Comparison of ENCODE assay signal across 8 cellular contexts in the genomic region with DNA sequence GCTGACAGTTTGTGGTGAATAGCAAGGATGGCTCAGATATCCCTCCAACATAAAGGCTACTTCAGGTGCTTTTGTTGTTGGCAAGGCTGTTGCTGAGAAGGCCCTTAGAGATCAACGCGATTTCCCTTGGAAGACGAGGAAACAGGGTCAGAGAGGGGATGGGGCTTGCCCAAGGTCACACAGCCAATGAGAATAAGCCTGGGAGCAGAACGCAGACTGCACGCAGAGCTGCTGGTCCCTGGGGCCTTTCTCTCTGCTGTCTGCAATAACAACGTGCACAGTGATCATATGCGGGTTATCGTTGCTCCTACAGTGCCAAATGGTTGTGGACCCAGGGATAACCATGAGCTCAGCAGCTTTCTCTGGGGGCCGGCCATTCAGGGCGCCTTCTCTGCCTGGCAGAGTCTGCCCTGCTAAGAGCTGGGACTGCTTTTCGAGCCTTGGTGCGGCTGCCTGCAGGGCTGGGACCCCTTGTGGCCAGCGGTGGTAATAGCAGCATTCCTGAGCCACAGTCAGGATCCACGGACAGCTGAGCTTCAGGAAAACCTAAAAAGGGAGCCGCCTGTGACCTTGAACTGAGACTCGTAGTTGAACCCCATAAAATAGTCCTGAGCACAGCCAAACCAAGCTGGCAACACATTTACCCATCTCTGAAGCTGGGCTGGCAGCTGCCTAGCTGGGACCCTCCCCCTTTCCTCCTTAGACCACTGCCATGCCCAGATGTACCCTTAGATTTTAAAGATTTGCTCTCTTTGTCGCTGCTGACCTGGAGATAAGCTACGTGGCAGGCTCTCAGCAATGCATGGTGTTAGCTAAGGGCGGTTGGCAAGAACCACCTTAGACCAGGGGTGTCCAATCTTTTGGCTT. TPM values are rescaled to one million over a fixed set of nuclear protein-coding genes. Genes with fewer than 3 reads are reported as not detected.
A peak's percentile ranks its signal among the peaks of the same experiment; 100 is the strongest.
DNase-seq lines count a peak whose midpoint lies in the region; ATAC-seq, FAIRE-seq and TF ChIP-seq lines count a peak whose summit lies in the region.

No MANE protein-coding gene starts in this region.

- H3K9me3 ChIP-seq in endodermal cell (ENCODE audit: control insufficient read depth, low read length): no peaks in the 10 kb centered on the region

- H3K4me3 Mint-ChIP-seq in activated CD8-positive, alpha-beta T cell treated with anti-CD3 and anti-CD28 coated beads for 36 hours: no peak overlapping the region
- peak overlapping the region; percentile 24 for H3K4me3 Mint-ChIP-seq in endodermal cell
- no peak overlapping the region for H3K4me3 Mint-ChIP-seq in memory B cell

- H3K27ac ChIP-seq in endodermal cell (ENCODE audit: low read depth, low read length): no peak overlapping the region

- no peak for TF ChIP-seq POLR2A in GM12891 (IDR thresholded peaks at IDR 0.05; ENCODE audit: low read depth, low read length)

- peak; percentile 91 for TF ChIP-seq CTCF in activated CD8-positive, alpha-beta T cell treated with anti-CD3 and anti-CD28 coated beads for 36 hours (IDR thresholded peaks at IDR 0.05)
- TF ChIP-seq CTCF in endodermal cell (conservative IDR thresholded peaks at IDR 0.05): peak; percentile 94

- no peak overlapping the region for H3K4me3 ChIP-seq in endodermal cell (ENCODE audit: low read length)

- H3K4me1 Mint-ChIP-seq in activated CD8-positive, alpha-beta T cell treated with anti-CD3 and anti-CD28 coated beads for 36 hours (ENCODE audit: low read depth): peaks cover 2% of the 10 kb centered on the region
- H3K4me1 Mint-ChIP-seq in endodermal cell: peaks cover 12% of the 10 kb centered on the region
- peaks cover 2% of the 10 kb centered on the region for H3K4me1 Mint-ChIP-seq in memory B cell

- no peaks in the 10 kb centered on the region for H3K9me3 Mint-ChIP-seq in activated CD8-positive, alpha-beta T cell treated with anti-CD3 and anti-CD28 coated beads for 36 hours
- H3K9me3 Mint-ChIP-seq in endodermal cell: no peaks in the 10 kb centered on the region
- H3K9me3 Mint-ChIP-seq in memory B cell: no peaks in the 10 kb centered on the region

- peak; percentile 88 for ATAC-seq in activated CD8-positive, alpha-beta T cell treated with anti-CD3 and anti-CD28 coated beads for 36 hours
- peak; percentile 58 for ATAC-seq in memory B cell (ENCODE audit: low read depth)

- no peak overlapping the region for H3K27ac Mint-ChIP-seq in activated CD8-positive, alpha-beta T cell treated with anti-CD3 and anti-CD28 coated beads for 36 hours
- peak overlapping the region; percentile 59 for H3K27ac Mint-ChIP-seq in endodermal cell
- no peak overlapping the region for H3K27ac Mint-ChIP-seq in memory B cell

- intact Hi-C loops in activated CD8-positive, alpha-beta T cell treated with anti-CD3 and anti-CD28 coated beads for 36 hours (cut with micrococcal nuclease): loop anchor here (2.0 kb wide), 1 partner anchor 44 kb away; no protein-coding TSS in a partner anchor

- H3K36me3 Mint-ChIP-seq in activated CD8-positive, alpha-beta T cell treated with anti-CD3 and anti-CD28 coated beads for 36 hours (ENCODE audit: low read depth): peaks cover 5% of the 10 kb centered on the region
- H3K36me3 Mint-ChIP-seq in endodermal cell (ENCODE audit: low read depth) (no peaks in the 10 kb centered on the region), memory B cell (peaks cover 18% of the 10 kb centered on the region)

- FAIRE-seq in GM12891 (lab: Jason Lieb, UNC): peak; percentile 88

- H3K27me3 Mint-ChIP-seq in activated CD8-positive, alpha-beta T cell treated with anti-CD3 and anti-CD28 coated beads for 36 hours: no peaks in the 10 kb centered on the region
- no peaks in the 10 kb centered on the region for H3K27me3 Mint-ChIP-seq in endodermal cell (ENCODE audit: insufficient read depth)
- no peaks in the 10 kb centered on the region for H3K27me3 Mint-ChIP-seq in memory B cell

- no peaks in the 10 kb centered on the region for H3K4me1 ChIP-seq in endodermal cell (ENCODE audit: control insufficient read depth, insufficient read depth, low read length)

- H3K36me3 ChIP-seq in endodermal cell (ENCODE audit: control insufficient read depth, insufficient read depth, low read length): no peaks in the 10 kb centered on the region

- WGBS in endodermal cell (ENCODE audit: insufficient coverage in 1 of 2, insufficient read length in 1 of 2), 2 experiments: 17 to 21% methylated on average over 17 to 19 of the region's 19 CpGs

- POLR2A ChIA-PET in activated CD8-positive, alpha-beta T cell treated with anti-CD3 and anti-CD28 coated beads for 36 hours (lab: Charles Lee): interaction anchor here (1.5 kb wide), 1 partner anchor 17 kb away, joined by 4 read pairs; no protein-coding TSS in a partner anchor

- CTCF ChIA-PET in activated CD8-positive, alpha-beta T cell treated with anti-CD3 and anti-CD28 coated beads for 36 hours (lab: Charles Lee): interaction anchor here (0.6 to 7.6 kb wide), 28 partner anchors 8 to 312 kb away, joined by 3 to 137 read pairs (median 4); partner anchors contain the start of gene HTR6

- no peaks in the 10 kb centered on the region for H3K27me3 ChIP-seq in endodermal cell (ENCODE audit: control insufficient read depth, insufficient read depth, low read length, poor library complexity, severe bottlenecking)

- no peak overlapping the region for H3K9ac ChIP-seq in endodermal cell (ENCODE audit: extremely low read depth, low read length, poor library complexity, severe bottlenecking)

- DNase-seq in AG08395 (ENCODE audit: low spot score): peak; percentile 95
- DNase-seq in GM12891 (ENCODE audit: insufficient read length, low spot score): peak; percentile 59
- DNase-seq in NCI-H2227 treated with DMSO at 0.1 percent for 48 hours (lab: John Stamatoyannopoulos, UW): peak; percentile 38
- DNase-seq in activated CD8-positive, alpha-beta T cell treated with anti-CD3 and anti-CD28 coated beads for 36 hours: peak; percentile 61
- peak; percentile 96 for DNase-seq in endodermal cell
- DNase-seq in memory B cell (ENCODE audit: low spot score in 2 of 2): peak; percentile 26 to 39
- DNase-seq in stimulated activated CD8-positive, alpha-beta memory T cell treated with anti-CD3 and anti-CD28 coated beads, Interleukin-15, amount 100 ng/mL, for 48 hours (ENCODE audit: low read depth in 2 of 2): peak; percentile 19 to 20
- DNase-seq in NCI-H1048 (lab: John Stamatoyannopoulos, UW): no peak

TF ChIP-seq in GM12891, 5 proteins besides CTCF, POLR2A, EP300 and RAD21:
- TF ChIP-seq POLR2AphosphoS5 (IDR thresholded peaks at IDR 0.05; ENCODE audit: low read depth, low read length) (no peak), TAF1 (IDR thresholded peaks at IDR 0.05; ENCODE audit: low read depth, low read length) (no peak), SPI1 (IDR thresholded peaks at IDR 0.05; ENCODE audit: low read depth, low read length) (no peak), PAX5 (IDR thresholded peaks at IDR 0.05; ENCODE audit: insufficient read depth, low read length, severe bottlenecking) (no peak), POU2F2 (IDR thresholded peaks at IDR 0.05; ENCODE audit: low read depth, low read length) (no peak)

RNA-seq across cellular contexts. Expression of gene HTR6, which starts 39.8 kb away (rescaled TPM):
- polyA plus RNA-seq in GM12891 (2012; ENCODE audit: low read depth, missing spikeins): 0.32 TPM
- not detected for total RNA-seq in activated CD8-positive, alpha-beta T cell treated with anti-CD3 and anti-CD28 coated beads for 36 hours
- total RNA-seq in endodermal cell: under 1 TPM in 1 of 2 donors, not detected in 1; 0.31 TPM
- 0.18 TPM for polyA plus RNA-seq in endodermal cell (2013, experiment 1 of 2)
- polyA plus RNA-seq in endodermal cell (2013, experiment 2 of 2): 0.12 TPM
